Comparison of ENCODE assay signal across 26 cellular contexts in genomic region chr17:42502926-42503325, GRCh38. TPM values are rescaled to one million over a fixed set of nuclear protein-coding genes. Genes with fewer than 3 reads are reported as not detected.
DNase-seq lines count a peak whose midpoint lies in the region; ATAC-seq, FAIRE-seq and TF ChIP-seq lines count a peak whose summit lies in the region.
"Had no signal": no experiment of that assay in that cellular context is flagged by ENCODE, and none has a peak within 500 bp of the region (broad histone marks: within the 10 kb centered on the region; RNA-seq: fewer than 3 reads in every experiment).

No MANE protein-coding gene starts in this region.

- H3K79me2 ChIP-seq in astrocyte (ENCODE audit: insufficient read depth, low read length), result no peaks in the 10 kb centered on the region

- H2AFZ ChIP-seq in astrocyte (ENCODE audit: low read depth, low read length), result no peak overlapping the region

- no peak overlapping the region for H3K9ac ChIP-seq in BLaER1
- no peak overlapping the region for H3K9ac ChIP-seq in astrocyte (ENCODE audit: low read length)

- FAIRE-seq in A549 (lab: Jason Lieb, UNC) (peak; percentile 46), astrocyte (lab: Jason Lieb, UNC) (no peak)
- FAIRE-seq: A204.1, GM12878, GM12892, GM18507 had no signal

- H3K4me2 ChIP-seq in A549 (no peak overlapping the region), BLaER1 (peak overlapping the region; percentile 60; the same call in 1 of the 2 replicates), astrocyte (ENCODE audit: low read length) (no peak overlapping the region)

- H3K27me3 ChIP-seq in BLaER1, result no peaks in the 10 kb centered on the region
- no peaks in the 10 kb centered on the region for H3K27me3 ChIP-seq in astrocyte (ENCODE audit: insufficient read depth, low read length)

- H3K36me3 ChIP-seq in BLaER1 (no peaks in the 10 kb centered on the region), astrocyte (ENCODE audit: insufficient read depth, low read length) (peaks cover 38% of the 10 kb centered on the region)

- H3K4me3 ChIP-seq in A549, result no peak overlapping the region
- H3K4me3 ChIP-seq in BLaER1, result no peak overlapping the region
- H3K4me3 ChIP-seq in astrocyte (ENCODE audit: insufficient read depth, low read depth, low read length), result no peak overlapping the region
- H3K4me3 ChIP-seq: GM12878 had no signal

- no peak for ATAC-seq in A549
- no peak for ATAC-seq in HG03565 (IDR thresholded peaks at IDR 0.05; ENCODE audit: unreplicated experiment)
- no peak for ATAC-seq in left colon
- ATAC-seq: CD8-positive, alpha-beta T cell; GM12878 had no signal

- TF ChIP-seq CTCF in A549 (IDR thresholded peaks at IDR 0.05) (no peak), astrocyte (IDR thresholded peaks at IDR 0.05; ENCODE audit: insufficient read depth, low read depth, low read length) (no peak), osteocyte (IDR thresholded peaks at IDR 0.05) (no peak)

- H3K9me3 Mint-ChIP-seq in astrocyte (ENCODE audit: unreplicated experiment) (peaks cover 2% of the 10 kb centered on the region), osteocyte (ENCODE audit: unreplicated experiment) (no peaks in the 10 kb centered on the region)
- H3K9me3 Mint-ChIP-seq: CD4-positive, alpha-beta T cell; CD8-positive, alpha-beta T cell had no signal

- DNase-seq in A549 (ENCODE audit: low read depth in 1 of 2, low spot score in 1 of 2), result no peak
- no peak for DNase-seq in astrocyte (ENCODE audit: low read depth)
- DNase-seq in osteocyte (ENCODE audit: extremely low spot score, unreplicated experiment), result no peak
- no peak for DNase-seq in head of caudate nucleus
- no peak for DNase-seq in cortex of kidney (lab: John Stamatoyannopoulos, UW)
- no peak for DNase-seq in left colon
- DNase-seq: 8988T; AML-193; CD4-positive, alpha-beta T cell; CD8-positive, alpha-beta T cell; COR-L47; DMS 273 treated with DMSO at 0.1 percent for 48 hours; DMS153; DMS53; DMS79; DND-41; EL; GDM1 had no signal

- H3K27ac Mint-ChIP-seq in astrocyte (ENCODE audit: unreplicated experiment) (no peak overlapping the region), osteocyte (ENCODE audit: unreplicated experiment) (peak overlapping the region; percentile 45)
- H3K27ac Mint-ChIP-seq: B cell; CD4-positive, alpha-beta T cell; CD8-positive, alpha-beta T cell had no signal

- POLR2A ChIA-PET in A549 (lab: Yijun Ruan, JAX), result no interaction called here

- H3K27ac ChIP-seq in A549, result no peak overlapping the region
- H3K27ac ChIP-seq in BLaER1, result no peak overlapping the region
- H3K27ac ChIP-seq in astrocyte (ENCODE audit: low read depth, low read length), result no peak overlapping the region
- H3K27ac ChIP-seq: C4-2B had no signal

- H3K4me1 Mint-ChIP-seq in astrocyte (ENCODE audit: low read depth, unreplicated experiment), result peaks cover 15% of the 10 kb centered on the region
- peaks cover 6% of the 10 kb centered on the region for H3K4me1 Mint-ChIP-seq in osteocyte (ENCODE audit: unreplicated experiment)
- H3K4me1 Mint-ChIP-seq: B cell had no signal

- H3K36me3 Mint-ChIP-seq in astrocyte (ENCODE audit: low read depth, unreplicated experiment), result peaks cover 31% of the 10 kb centered on the region
- peaks cover 41% of the 10 kb centered on the region for H3K36me3 Mint-ChIP-seq in osteocyte (ENCODE audit: unreplicated experiment)

- no peaks in the 10 kb centered on the region for H4K20me1 ChIP-seq in BLaER1
- H4K20me1 ChIP-seq in astrocyte (ENCODE audit: insufficient read depth, low read length), result no peaks in the 10 kb centered on the region

- no peak for TF ChIP-seq EP300 in A549 (IDR thresholded peaks at IDR 0.05)

- intact Hi-C loops in head of caudate nucleus (cut with DNase I), result no loop called here
- intact Hi-C loops in left colon (cut with DNase I, micrococcal nuclease), result no loop called here

- H3K27me3 Mint-ChIP-seq in astrocyte (ENCODE audit: low read depth, unreplicated experiment) (no peaks in the 10 kb centered on the region), osteocyte (ENCODE audit: unreplicated experiment) (no peaks in the 10 kb centered on the region)
- H3K27me3 Mint-ChIP-seq: B cell; CD4-positive, alpha-beta T cell had no signal

- H3K9me3 ChIP-seq in A549, result no peaks in the 10 kb centered on the region
- H3K9me3 ChIP-seq in BLaER1, result no peaks in the 10 kb centered on the region
- no peaks in the 10 kb centered on the region for H3K9me3 ChIP-seq in astrocyte (ENCODE audit: insufficient read depth, low read depth, low read length)

- TF ChIP-seq POLR2A in A549 (IDR thresholded peaks at IDR 0.05; ENCODE audit: low read length), result no peak

- CTCF ChIA-PET in A549 (lab: Yijun Ruan, JAX), result interaction anchor here (0.6 to 2.2 kb wide), 3 partner anchors 12 to 478 kb away, joined by 3 to 10 read pairs (median 3); no protein-coding TSS in a partner anchor

- no peak for TF ChIP-seq RAD21 in A549 (conservative IDR thresholded peaks at IDR 0.05 in 1 of 2, IDR thresholded peaks at IDR 0.05 in 1 of 2)

- H3K4me3 Mint-ChIP-seq in astrocyte (ENCODE audit: unreplicated experiment) (peak overlapping the region; percentile 20), osteocyte (ENCODE audit: unreplicated experiment) (no peak overlapping the region)
- H3K4me3 Mint-ChIP-seq: B cell; CD4-positive, alpha-beta T cell; CD8-positive, alpha-beta T cell had no signal

- 93% methylated on average over 1 of the region's 1 CpG for whole genome bisulfite sequencing in A549 (ENCODE audit: missing lambda C conversion rate)

- H3K4me1 ChIP-seq in A549, result no peaks in the 10 kb centered on the region
- peaks cover 18% of the 10 kb centered on the region for H3K4me1 ChIP-seq in BLaER1
- no peaks in the 10 kb centered on the region for H3K4me1 ChIP-seq in astrocyte (ENCODE audit: insufficient read depth, low read length)

TF ChIP-seq in A549, 52 proteins besides CTCF, POLR2A, EP300 and RAD21 (continues in another document):
- TF ChIP-seq MAZ (IDR thresholded peaks at IDR 0.05; ENCODE audit: borderline replicate concordance, low read depth, low read length), result no peak
- TF ChIP-seq NFE2L2 (conservative IDR thresholded peaks at IDR 0.05; ENCODE audit: low read length), result no peak
- TF ChIP-seq ZFP36 (IDR thresholded peaks at IDR 0.05; ENCODE audit: borderline replicate concordance, partially characterized antibody), result no peak
- no peak for TF ChIP-seq BCL3 (IDR thresholded peaks at IDR 0.05)
- no peak for TF ChIP-seq E2F6 (IDR thresholded peaks at IDR 0.05; ENCODE audit: borderline replicate concordance, low read depth)
- no peak for TF ChIP-seq ZC3H11A (IDR thresholded peaks at IDR 0.05)
- TF ChIP-seq CEBPB (IDR thresholded peaks at IDR 0.05), result no peak
- no peak for TF ChIP-seq HES2 (IDR thresholded peaks at IDR 0.05)

RNA-seq across cellular contexts. Expression of gene NAGLU, which starts 33.1 kb away (rescaled TPM):
- polyA plus RNA-seq in A549 (2011; rRNA removed), result 17.8 and 18.0 TPM in 2 replicates
- polyA plus RNA-seq in A549 (2012; cell fraction: cytosol; rRNA removed), result 33.3 and 49.9 TPM in 2 replicates
- 125 and 164 TPM in 2 replicates for polyA plus RNA-seq in A549 (2012; cell fraction: nucleus; rRNA removed)
- 28.2 to 34.5 TPM (median 34.0 TPM) in 3 replicates for polyA plus RNA-seq in A549 (2017; fragmentation: RNase III; extraction: RNeasy Plus Mini Kit Qiagen cat#74134 plus additional on column Dnase treatment)
- polyA minus RNA-seq in A549 (2011; rRNA and poly(A)+ RNA removed), result 22.4 and 34.9 TPM in 2 replicates
- 19.3 and 25.9 TPM in 2 replicates for total RNA-seq in astrocyte
- 86.5 and 96.6 TPM in 2 replicates for total RNA-seq in osteocyte
- total RNA-seq in left colon, result 10 to 100 TPM; 36.5 to 45.9 TPM

RNA-seq across cellular contexts. Expression of gene ATP6V0A1, which starts 44.2 kb away (rescaled TPM):
- polyA plus RNA-seq in A549 (2011; rRNA removed), result 33.7 and 59.6 TPM in 2 replicates
- 36.3 and 39.6 TPM in 2 replicates for polyA plus RNA-seq in A549 (2012; cell fraction: cytosol; rRNA removed)
- 219 and 262 TPM in 2 replicates for polyA plus RNA-seq in A549 (2012; cell fraction: nucleus; rRNA removed)
- polyA plus RNA-seq in A549 (2017; fragmentation: RNase III; extraction: RNeasy Plus Mini Kit Qiagen cat#74134 plus additional on column Dnase treatment), result 25.8 to 27.3 TPM (median 26.7 TPM) in 3 replicates
- polyA minus RNA-seq in A549 (2011; rRNA and poly(A)+ RNA removed), result 115 and 146 TPM in 2 replicates
- total RNA-seq in astrocyte, result 75.8 and 78.6 TPM in 2 replicates
- total RNA-seq in osteocyte, result 63.2 and 67.1 TPM in 2 replicates
- 10 to 100 TPM; 92.6 to 96.2 TPM for total RNA-seq in left colon

RNA-seq across cellular contexts. Expression of gene HSD17B1, which starts 49.8 kb away (rescaled TPM):
- polyA plus RNA-seq in A549 (2011; rRNA removed) (0.40 and 0.49 TPM in 2 replicates), A549 (2017; fragmentation: RNase III; extraction: RNeasy Plus Mini Kit Qiagen cat#74134 plus additional on column Dnase treatment) (1.2 to 1.9 TPM (median 1.5 TPM) in 3 replicates)
- polyA plus RNA-seq in A549 (2012; cell fraction: cytosol; rRNA removed), result 1.3 and 1.4 TPM in 2 replicates
- polyA plus RNA-seq in A549 (2012; cell fraction: nucleus; rRNA removed), result 3.4 and 4.8 TPM in 2 replicates
- polyA minus RNA-seq in A549 (2011; rRNA and poly(A)+ RNA removed), result 0.24 and 0.29 TPM in 2 replicates
- total RNA-seq in astrocyte (1.5 and 1.7 TPM in 2 replicates), osteocyte (1.2 and 1.4 TPM in 2 replicates), left colon (under 1 TPM; 0.85 to 0.98 TPM)

RNA-seq across cellular contexts. Expression of gene COASY, which starts 59.0 kb away (rescaled TPM):
- polyA plus RNA-seq in A549 (2011; rRNA removed), result 65.4 and 77.5 TPM in 2 replicates
- polyA plus RNA-seq in A549 (2012; cell fraction: cytosol; rRNA removed), result 116 and 139 TPM in 2 replicates
- polyA plus RNA-seq in A549 (2012; cell fraction: nucleus; rRNA removed), result 273 and 349 TPM in 2 replicates
- polyA plus RNA-seq in A549 (2017; fragmentation: RNase III; extraction: RNeasy Plus Mini Kit Qiagen cat#74134 plus additional on column Dnase treatment), result 103 to 113 TPM (median 112 TPM) in 3 replicates
- polyA minus RNA-seq in A549 (2011; rRNA and poly(A)+ RNA removed), result 86.3 and 94.3 TPM in 2 replicates
- 52.0 and 54.2 TPM in 2 replicates for total RNA-seq in astrocyte
- 51.7 and 62.7 TPM in 2 replicates for total RNA-seq in osteocyte
- total RNA-seq in left colon, result 100 to 1,000 TPM in 1 of 2 donors, 10 to 100 TPM in 1; 92.6 to 122 TPM
